In genomic region chr17:19412510-19412909, GRCh38 we compare ENCODE assay signal across 36 cellular contexts. TPM values are rescaled to one million over a fixed set of nuclear protein-coding genes. Genes with fewer than 3 reads are reported as not detected.
"Had no signal": no experiment of that assay in that cellular context is flagged by ENCODE, and none has a peak within 500 bp of the region (broad histone marks: within the 10 kb centered on the region; RNA-seq: fewer than 3 reads in every experiment).

No MANE protein-coding gene starts in this region.

- H3K4me3 ChIP-seq: ascending aorta, cardiac muscle cell, MG63, Peyer's patch, SJSA1 had no signal

- H3K27me3 ChIP-seq: ascending aorta, cardiac muscle cell, MG63, Peyer's patch, SJSA1 had no signal

- H3K36me3 ChIP-seq: ascending aorta, cardiac muscle cell, MG63, Peyer's patch, SJSA1, WERI-Rb-1 had no signal

- H3K36me3 Mint-ChIP-seq: activated naive CD8-positive, alpha-beta T cell treated with anti-CD3 and anti-CD28 coated beads for 36 hours had no signal

- H3K4me1 ChIP-seq: SJSA1 had no signal

- H3K27ac ChIP-seq: ascending aorta, cardiac muscle cell, Peyer's patch, SJSA1 had no signal

- H3K27ac Mint-ChIP-seq: activated CD4-positive, alpha-beta T cell treated with anti-CD3 and anti-CD28 coated beads, Interleukin-2, amount 10 ng/mL, durations not matched to agents 24 days and 14 days; activated CD8-positive, alpha-beta T cell treated with anti-CD3 and anti-CD28 coated beads for 36 hours; activated naive CD8-positive, alpha-beta T cell treated with anti-CD3 and anti-CD28 coated beads for 36 hours; activated T-cell treated with anti-CD3 and anti-CD28 coated beads, Interleukin-2, amount 50 U/mL, for 72 hours; activated T-helper 17 cell treated with anti-CD3 and anti-CD28 coated beads, Interleukin-2, amount 50 U/mL, for 72 hours had no signal

- DNase-seq: activated CD4-positive, alpha-beta T cell treated with anti-CD3 and anti-CD28 coated beads, Interleukin-2, amount 10 ng/mL, durations not matched to agents 24 days and 14 days; activated CD4-positive, alpha-beta T cell treated with anti-CD3 and anti-CD28 coated beads, Interleukin-2, amount 50 U/mL, for 4 hours; activated CD8-positive, alpha-beta T cell treated with anti-CD3 and anti-CD28 coated beads for 36 hours; activated effector memory CD4-positive, alpha-beta T cell treated with anti-CD3 and anti-CD28 coated beads, Interleukin-2, amount 50 U/mL, for 16 hours; activated naive CD4-positive, alpha-beta T cell; activated naive CD4-positive, alpha-beta T cell treated with anti-CD3 and anti-CD28 coated beads, Interleukin-2, amount 50 U/mL, for 16 hours; activated naive CD8-positive, alpha-beta T cell treated with anti-CD3 and anti-CD28 coated beads for 36 hours; activated T-cell treated with anti-CD3 and anti-CD28 coated beads, Interleukin-2, amount 50 U/mL, for 1 hour; activated T-cell treated with anti-CD3 and anti-CD28 coated beads, Interleukin-2, amount 50 U/mL, for 72 hours; amniotic stem cell; Kasumi-1; KG1; MG63; NCI-H1048; NCI-H1105 treated with DMSO at 0.1 percent for 48 hours; NCI-H1436; NCI-H1694; NCI-H1930; NCI-H2081 treated with DMSO at 0.1 percent for 48 hours; NCI-H226; NCI-H524 treated with DMSO at 0.1 percent for 48 hours; PC-3; Peyer's patch; RPMI8226; SHP77 treated with DMSO at 0.1 percent for 48 hours; SW 1271; T-helper 1 cell; T-helper 2 cell; T-helper 9 cell; WERI-Rb-1 had no signal

- H3K9me3 ChIP-seq: ascending aorta, MG63, Peyer's patch, SJSA1 had no signal

- ATAC-seq: activated CD8-positive, alpha-beta T cell treated with anti-CD3 and anti-CD28 coated beads for 36 hours; activated T-cell treated with anti-CD3 and anti-CD28 coated beads, Interleukin-2, amount 50 U/mL, for 72 hours; activated T-helper 17 cell treated with anti-CD3 and anti-CD28 coated beads, Interleukin-2, amount 50 U/mL, for 72 hours; PC-3 had no signal

- H3K9me3 Mint-ChIP-seq: activated CD4-positive, alpha-beta T cell treated with anti-CD3 and anti-CD28 coated beads, Interleukin-2, amount 10 ng/mL, durations not matched to agents 24 days and 14 days; activated CD8-positive, alpha-beta T cell treated with anti-CD3 and anti-CD28 coated beads for 36 hours; activated naive CD8-positive, alpha-beta T cell treated with anti-CD3 and anti-CD28 coated beads for 36 hours; activated T-cell treated with anti-CD3 and anti-CD28 coated beads, Interleukin-2, amount 50 U/mL, for 72 hours; activated T-helper 17 cell treated with anti-CD3 and anti-CD28 coated beads, Interleukin-2, amount 50 U/mL, for 72 hours had no signal

- H3K4me3 Mint-ChIP-seq: activated CD4-positive, alpha-beta T cell treated with anti-CD3 and anti-CD28 coated beads, Interleukin-2, amount 10 ng/mL, durations not matched to agents 24 days and 14 days; activated CD8-positive, alpha-beta T cell treated with anti-CD3 and anti-CD28 coated beads for 36 hours; activated naive CD8-positive, alpha-beta T cell treated with anti-CD3 and anti-CD28 coated beads for 36 hours; activated T-cell treated with anti-CD3 and anti-CD28 coated beads, Interleukin-2, amount 50 U/mL, for 72 hours; activated T-helper 17 cell treated with anti-CD3 and anti-CD28 coated beads, Interleukin-2, amount 50 U/mL, for 72 hours had no signal

- H3K4me1 Mint-ChIP-seq: activated naive CD8-positive, alpha-beta T cell treated with anti-CD3 and anti-CD28 coated beads for 36 hours; activated T-helper 17 cell treated with anti-CD3 and anti-CD28 coated beads, Interleukin-2, amount 50 U/mL, for 72 hours had no signal

RNA-seq across cellular contexts. Expression of gene RNF112, which starts 1.5 kb away (rescaled TPM):
- total RNA-seq: SJSA1 had no signal

RNA-seq across cellular contexts. Expression of gene MFAP4, which starts 25.5 kb away (rescaled TPM):
- total RNA-seq: activated CD4-positive, alpha-beta T cell treated with anti-CD3 and anti-CD28 coated beads, Interleukin-2, amount 10 ng/mL, durations not matched to agents 24 days and 14 days; activated CD8-positive, alpha-beta memory T cell treated with anti-CD3 and anti-CD28 coated beads for 36 hours; activated T-helper 17 cell treated with anti-CD3 and anti-CD28 coated beads, Interleukin-2, amount 50 U/mL, for 72 hours; NCI-H460; PC-3 had no signal
